Comparison of ENCODE assay signal across 8 cellular contexts in the genomic region with DNA sequence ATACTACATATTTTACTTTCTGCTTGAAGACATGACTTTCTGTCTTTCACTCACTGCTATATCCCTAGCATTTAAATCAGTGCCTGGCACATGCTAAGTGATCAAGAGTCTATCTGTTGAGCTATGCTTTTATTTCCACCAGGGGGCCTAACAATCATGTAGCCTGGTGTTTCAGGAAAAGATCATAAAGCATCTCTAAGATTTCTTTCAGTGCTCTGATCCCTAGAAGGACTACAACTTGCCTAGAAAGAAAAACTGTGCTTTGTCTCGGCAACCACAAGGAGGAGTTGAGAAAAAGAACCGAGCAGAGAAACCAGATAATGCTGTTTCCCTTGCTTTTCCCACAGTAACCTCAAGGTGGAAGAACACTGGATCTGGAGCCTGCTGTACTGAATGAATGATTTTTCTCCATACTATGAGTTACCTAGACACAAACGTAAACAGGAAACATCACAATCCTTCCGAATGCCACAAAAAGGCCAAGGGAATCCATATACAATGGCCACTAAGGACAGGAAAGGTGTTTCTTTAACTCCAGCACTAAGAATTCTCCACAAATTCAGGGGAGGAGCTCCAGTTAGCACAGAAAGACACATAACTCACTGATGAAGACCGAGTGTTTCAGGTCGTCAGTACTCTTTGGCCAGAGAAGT. TPM values are rescaled to one million over a fixed set of nuclear protein-coding genes. Genes with fewer than 3 reads are reported as not detected.
DNase-seq lines count a peak whose midpoint lies in the region; ATAC-seq and TF ChIP-seq lines count a peak whose summit lies in the region.

No MANE protein-coding gene starts in this region.

- CTCF ChIA-PET in CD8-positive, alpha-beta memory T cell (lab: Charles Lee), result interaction anchor here (1.3 to 1.9 kb wide), 2 partner anchors 13 to 136 kb away, joined by 3 to 10 read pairs; partner anchors contain the start of gene TMEM263
- CTCF ChIA-PET in WTC11 (lab: Charles Lee), result interaction anchor here (0.6 to 3.0 kb wide), 8 partner anchors 12 to 515 kb away, joined by 3 to 10 read pairs (median 4); partner anchors contain the start of gene TMEM263

- ATAC-seq in WTC11 (peak; percentile 41), GM19351 (IDR thresholded peaks at IDR 0.05; ENCODE audit: unreplicated experiment) (no peak), HG03097 (IDR thresholded peaks at IDR 0.05; ENCODE audit: low FRiP score, unreplicated experiment) (no peak)

- H3K9me3 ChIP-seq in CD8-positive, alpha-beta memory T cell (ENCODE audit: low read length), result no peaks in the 10 kb centered on the region

- peak in 3 of 5 donors; percentile 10 to 53 (median 52) for DNase-seq in CD8-positive, alpha-beta memory T cell
- DNase-seq in HCEC 1CT (peak; percentile 96), NCI-H226 (peak; percentile 88), WTC11 (ENCODE audit: low spot score) (no peak), fibroblast of the conjunctiva (ENCODE audit: low read depth) (peak; percentile 93), nephron progenitor cell (peak; percentile 26)

- TF ChIP-seq CTCF in WTC11 (IDR thresholded peaks at IDR 0.05) (no peak; the same call in 1 of the 2 replicates), nephron progenitor cell (IDR thresholded peaks at IDR 0.05) (peak; percentile 77)

- POLR2A ChIA-PET in CD8-positive, alpha-beta memory T cell (lab: Charles Lee), result interaction anchor here (0.9 kb wide), 1 partner anchor 12 kb away, joined by 3 read pairs; no protein-coding TSS in a partner anchor
- POLR2A ChIA-PET in WTC11 (lab: Charles Lee), result no interaction called here

- H3K27me3 ChIP-seq in CD8-positive, alpha-beta memory T cell (ENCODE audit: insufficient read depth, low read length, poor library complexity, severe bottlenecking), result no peaks in the 10 kb centered on the region

- H3K4me3 Mint-ChIP-seq in CD8-positive, alpha-beta memory T cell, result no peak overlapping the region
- H3K4me3 Mint-ChIP-seq in WTC11 (no peak overlapping the region), nephron progenitor cell (no peak overlapping the region)

- H3K27ac Mint-ChIP-seq in CD8-positive, alpha-beta memory T cell, result no peak overlapping the region
- H3K27ac Mint-ChIP-seq in WTC11, result no peak overlapping the region
- H3K27ac Mint-ChIP-seq in nephron progenitor cell, result no peak overlapping the region

- H3K36me3 Mint-ChIP-seq in CD8-positive, alpha-beta memory T cell, result peaks cover 1 to 7% (median 4%) of the 10 kb centered on the region in 3 donors
- H3K36me3 Mint-ChIP-seq in WTC11 (peaks cover 25% of the 10 kb centered on the region), nephron progenitor cell (ENCODE audit: low read depth) (peaks cover 22% of the 10 kb centered on the region)

- H3K27ac ChIP-seq in CD8-positive, alpha-beta memory T cell (ENCODE audit: low read depth, low read length), result peak overlapping the region; percentile 99

- peak overlapping the region; percentile 68 for H3K4me3 ChIP-seq in CD8-positive, alpha-beta memory T cell (ENCODE audit: low read length)

- H3K36me3 ChIP-seq in CD8-positive, alpha-beta memory T cell (ENCODE audit: insufficient read depth, low read length), result no peaks in the 10 kb centered on the region

- H3K27me3 Mint-ChIP-seq in CD8-positive, alpha-beta memory T cell, result peaks cover 3 to 7% of the 10 kb centered on the region in 2 donors
- H3K27me3 Mint-ChIP-seq in WTC11 (ENCODE audit: low read depth), result peaks cover 3% of the 10 kb centered on the region; the same call in 1 of the 2 replicates
- peaks cover 3% of the 10 kb centered on the region for H3K27me3 Mint-ChIP-seq in nephron progenitor cell (ENCODE audit: low read depth, poor library complexity)

- no peaks in the 10 kb centered on the region for H3K9me3 Mint-ChIP-seq in CD8-positive, alpha-beta memory T cell
- H3K9me3 Mint-ChIP-seq in WTC11 (peaks cover 24% of the 10 kb centered on the region), nephron progenitor cell (peaks cover 13% of the 10 kb centered on the region)

- H3K4me1 Mint-ChIP-seq in CD8-positive, alpha-beta memory T cell, result peaks cover 13 to 25% (median 23%) of the 10 kb centered on the region in 3 donors
- H3K4me1 Mint-ChIP-seq in WTC11, result peaks cover 6% of the 10 kb centered on the region; the same call in 1 of the 2 replicates
- H3K4me1 Mint-ChIP-seq in nephron progenitor cell, result peaks cover 12% of the 10 kb centered on the region

- H3K4me1 ChIP-seq in CD8-positive, alpha-beta memory T cell (ENCODE audit: insufficient read depth, low read length), result peaks cover 22% of the 10 kb centered on the region

TF ChIP-seq in WTC11, 78 proteins besides CTCF, POLR2A, EP300 and RAD21:
- TF ChIP-seq ZSCAN18 (CRISPR knock-in tag; IDR thresholded peaks at IDR 0.05), result no peak
- TF ChIP-seq, protein P1, sequence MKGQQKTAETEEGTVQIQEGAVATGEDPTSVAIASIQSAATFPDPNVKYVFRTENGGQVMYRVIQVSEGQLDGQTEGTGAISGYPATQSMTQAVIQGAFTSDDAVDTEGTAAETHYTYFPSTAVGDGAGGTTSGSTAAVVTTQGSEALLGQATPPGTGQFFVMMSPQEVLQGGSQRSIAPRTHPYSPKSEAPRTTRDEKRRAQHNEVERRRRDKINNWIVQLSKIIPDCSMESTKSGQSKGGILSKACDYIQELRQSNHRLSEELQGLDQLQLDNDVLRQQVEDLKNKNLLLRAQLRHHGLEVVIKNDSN (CRISPR knock-in tag; IDR thresholded peaks at IDR 0.05), result no peak
TF ChIP-seq in WTC11: peak in this region for 0.

RNA-seq across cellular contexts. Expression of gene CRY1, which starts 1.2 kb away (rescaled TPM):
- 10 to 100 TPM; 36.6 to 38.8 TPM for total RNA-seq in CD8-positive, alpha-beta memory T cell
- polyA plus RNA-seq in CD8-positive, alpha-beta memory T cell, result 29.0 TPM
- 23.1 to 25.5 TPM (median 24.8 TPM) in 3 replicates for total RNA-seq in WTC11 (2021)
